ENCODE assay signal across 9 cellular contexts in the genomic region with DNA sequence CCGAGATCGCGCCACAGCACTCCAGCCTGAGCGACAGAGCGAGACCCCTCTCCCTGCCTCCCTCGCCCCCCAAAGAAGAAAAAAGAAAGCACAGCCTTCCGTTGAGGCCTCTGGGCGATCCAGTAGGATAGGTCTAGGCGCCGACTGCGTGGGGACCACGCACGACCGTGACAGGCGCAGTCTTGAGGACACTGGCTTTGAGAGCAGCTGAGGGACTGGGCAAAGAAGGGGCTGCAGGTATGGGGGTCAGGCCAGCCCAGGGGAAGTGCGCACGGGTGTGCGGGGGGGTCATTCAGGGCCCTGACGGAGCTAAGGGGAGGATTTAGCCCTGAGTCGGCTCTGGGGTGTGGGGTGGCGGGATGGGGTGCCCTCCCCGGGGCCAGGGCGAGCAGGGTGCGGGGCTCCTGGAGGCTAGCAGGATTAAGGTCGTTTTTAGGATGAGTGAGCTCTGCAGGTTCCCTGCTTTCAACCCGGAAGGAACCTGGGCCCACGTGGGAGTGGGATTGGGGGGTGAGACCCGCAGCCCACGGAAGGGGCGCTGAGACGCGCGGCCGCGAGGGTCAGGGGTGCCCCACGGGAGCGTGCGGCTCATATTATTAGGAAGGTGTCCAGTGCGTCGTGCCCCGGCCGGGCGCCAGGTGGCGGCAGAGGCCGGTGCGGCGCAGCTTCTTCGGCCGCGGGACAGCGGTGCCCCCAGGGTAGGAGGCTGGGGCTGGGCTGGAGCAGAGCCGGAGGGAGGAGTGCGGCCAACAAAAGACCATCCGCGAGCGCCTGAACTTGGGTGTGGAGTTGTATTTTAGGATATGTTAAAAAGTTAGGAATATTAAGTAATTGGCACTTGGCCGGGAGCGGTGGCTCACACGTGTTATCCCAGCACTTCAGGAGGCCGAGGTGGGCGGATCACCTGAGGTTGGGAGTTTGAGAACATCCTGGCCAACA. TPM values are rescaled to one million over a fixed set of nuclear protein-coding genes. Genes with fewer than 3 reads are reported as not detected.
DNase-seq lines count a peak whose midpoint lies in the region; ATAC-seq and TF ChIP-seq lines count a peak whose summit lies in the region.
"Had no signal": no experiment of that assay in that cellular context is flagged by ENCODE, and none has a peak within 500 bp of the region (broad histone marks: within the 10 kb centered on the region; RNA-seq: fewer than 3 reads in every experiment).

No MANE protein-coding gene starts in this region.

- H3K36me3 ChIP-seq in HUES6 (ENCODE audit: control insufficient read depth, insufficient read depth, low read length) (no peaks in the 10 kb centered on the region), heart right ventricle (no peaks in the 10 kb centered on the region), psoas muscle (ENCODE audit: insufficient read depth in 1 of 2, low read depth in 1 of 2) (no peaks in the 10 kb centered on the region)

- DNase-seq in SK-N-DZ (ENCODE audit: low spot score) (peak; percentile 57), heart right ventricle (peak; percentile 24 to 69), psoas muscle (peak; percentile 64 to 77), GF-D8 (lab: John Stamatoyannopoulos, UW) (no peak)
- DNase-seq in activated naive CD8-positive, alpha-beta T cell treated with anti-CD3 and anti-CD28 coated beads, Interleukin-2, amount 50 U/mL, for 16 hours (ENCODE audit: low read depth, low spot score) = peak; percentile 15

- no peaks in the 10 kb centered on the region for H3K27me3 ChIP-seq in HUES6 (ENCODE audit: control insufficient read depth, insufficient read depth, low read length)
- H3K27me3 ChIP-seq in heart right ventricle = peaks cover 0 to 25% (median 9%) of the 10 kb centered on the region in 7 donors
- peaks cover 0 to 4% (median 0%) of the 10 kb centered on the region in 3 donors for H3K27me3 ChIP-seq in psoas muscle (ENCODE audit: insufficient read depth in 3 of 3, low read length in 2 of 3)

- peak overlapping the region; percentile 7; the same call in 1 of the 2 replicates for H3K4me3 ChIP-seq in GM08714 (ENCODE audit: low read length)
- H3K4me3 ChIP-seq in HUES6 (ENCODE audit: low read depth, low read length) = peak overlapping the region; percentile 60
- H3K4me3 ChIP-seq in heart right ventricle = peak overlapping the region in 8 of 10 donors; percentile 6 to 45 (median 37)
- H3K4me3 ChIP-seq in psoas muscle = peak overlapping the region; percentile 57

- 19 to 26% methylated on average over 61 of the region's 61 CpGs for WGBS in heart right ventricle, 2 donors
- WGBS in psoas muscle, 3 donors = 20 to 26% (median 25%) methylated on average over 54 to 61 of the region's 61 CpGs

- no peak overlapping the region for H3K9ac ChIP-seq in HUES6 (ENCODE audit: low read length)

- H3K9me3 ChIP-seq in HUES6 (ENCODE audit: control insufficient read depth, insufficient read depth, low read depth, low read length) (peaks cover 7% of the 10 kb centered on the region; the same call in 1 of the 2 replicates), heart right ventricle (peaks cover 0 to 14% (median 0%) of the 10 kb centered on the region in 11 donors), psoas muscle (no peaks in the 10 kb centered on the region)

- ATAC-seq in GM21619 (IDR thresholded peaks at IDR 0.05; ENCODE audit: unreplicated experiment) = peak; percentile 94
- ATAC-seq in heart right ventricle = peak; percentile 79 to 97 (median 92)
- peak; percentile 93 to 97 (median 94) for ATAC-seq in psoas muscle

- H3K27ac ChIP-seq in HUES6 (ENCODE audit: low read depth, low read length) (no peak overlapping the region), heart right ventricle (no peak overlapping the region), psoas muscle (no peak overlapping the region)
- H3K27ac ChIP-seq: epithelial cell of prostate had no signal

- TF ChIP-seq CTCF in heart right ventricle (IDR thresholded peaks at IDR 0.05) (peak in 8 of 9 donors; percentile 76 to 90 (median 90)), psoas muscle (IDR thresholded peaks at IDR 0.05) (peak; percentile 91)

- intact Hi-C loops in heart right ventricle (cut with DNase I) (loop anchor here (1.0 to 10.0 kb wide), 14 partner anchors 70 to 900 kb away; no protein-coding TSS in a partner anchor), psoas muscle (cut with DNase I) (loop anchor here (5.0 kb wide), 3 partner anchors 70 to 850 kb away; no protein-coding TSS in a partner anchor)

- H3K4me1 ChIP-seq in HUES6 (ENCODE audit: control insufficient read depth, insufficient read depth, low read length) (no peaks in the 10 kb centered on the region), heart right ventricle (peaks cover 0 to 18% (median 6%) of the 10 kb centered on the region in 9 donors), psoas muscle (peaks cover 3% of the 10 kb centered on the region)

RNA-seq across cellular contexts. Expression of a gene that starts 20.5 kb away (rescaled TPM):
- 2.7 and 2.8 TPM in 2 replicates for polyA plus RNA-seq in SK-N-DZ (2014; cell fraction: cytosol; rRNA removed)
- polyA plus RNA-seq in SK-N-DZ (2014; cell fraction: nucleus; rRNA removed) = 7.2 and 28.1 TPM in 2 replicates
- total RNA-seq in heart right ventricle (10 to 100 TPM in 9 of 10 donors, 1 to 10 TPM in 1; 8.3 to 14.9 (median 12.8) TPM), psoas muscle (1 to 10 TPM; 7.5 to 9.4 (median 7.9) TPM)
- polyA plus RNA-seq in heart right ventricle (1 to 10 TPM in 1 of 2 donors, under 1 TPM in 1; 0.75 to 4.3 TPM), psoas muscle (1 to 10 TPM in 2 of 3 donors, under 1 TPM in 1; 0.76 to 2.8 (median 1.5) TPM)

Comparison
In these comparisons a context has a peak if more than half of its experiments do, and no peak if none do; other contexts are left out.
1. H3K4me3 ChIP-seq: peak in every context shown above with its lines; median percentile 60 in HUES6; 57 in psoas muscle; 37 in heart right ventricle; 7 in GM08714.